15 cellular contexts compared by ENCODE assay signal in genomic region chr2:196165016-196165415, GRCh38. TPM values are rescaled to one million over a fixed set of nuclear protein-coding genes. Genes with fewer than 3 reads are reported as not detected.
DNase-seq lines count a peak whose midpoint lies in the region; ATAC-seq, FAIRE-seq and TF ChIP-seq lines count a peak whose summit lies in the region.
"Had no signal": no experiment of that assay in that cellular context is flagged by ENCODE, and none has a peak within 500 bp of the region (broad histone marks: within the 10 kb centered on the region; RNA-seq: fewer than 3 reads in every experiment).

No MANE protein-coding gene starts in this region.

- H3K9me3 ChIP-seq in MM.1S (replicated peaks; ENCODE audit: insufficient read depth, low read length) (no peaks in the 10 kb centered on the region), GM12878 (replicated peaks; ENCODE audit: control insufficient read depth, insufficient read depth, low read length) (no peaks in the 10 kb centered on the region; the same call in 2 of the 3 replicates), right cardiac atrium (ENCODE audit: control insufficient read depth, low read length) (no peaks in the 10 kb centered on the region)
- H3K9me3 ChIP-seq: vagina had no signal

- no peak for TF ChIP-seq RAD21 in GM12878 (IDR thresholded peaks at IDR 0.05; ENCODE audit: insufficient read depth, low read depth, low read length)

- H3K9me3 Mint-ChIP-seq in activated CD4-positive, alpha-beta T cell treated with anti-CD3 and anti-CD28 coated beads, Interleukin-2, amount 10 ng/mL, durations not matched to agents 7 days and 5 days: no peaks in the 10 kb centered on the region
- no peaks in the 10 kb centered on the region for H3K9me3 Mint-ChIP-seq in stimulated activated effector memory CD8-positive, alpha-beta T cell treated with anti-CD3 and anti-CD28 coated beads, Interleukin-12 subunit alpha, Interleukin-12 subunit beta, amount 100 ng/mL, for 72 hours
- H3K9me3 Mint-ChIP-seq: brain had no signal

- H3K27ac Mint-ChIP-seq in activated CD4-positive, alpha-beta T cell treated with anti-CD3 and anti-CD28 coated beads, Interleukin-2, amount 10 ng/mL, durations not matched to agents 7 days and 5 days: peak overlapping the region; percentile 87
- peak overlapping the region; percentile 86 for H3K27ac Mint-ChIP-seq in stimulated activated effector memory CD8-positive, alpha-beta T cell treated with anti-CD3 and anti-CD28 coated beads, Interleukin-12 subunit alpha, Interleukin-12 subunit beta, amount 100 ng/mL, for 72 hours
- H3K27ac Mint-ChIP-seq: brain had no signal

- H3K4me1 ChIP-seq in MM.1S (ENCODE audit: low read length) (peaks cover 39% of the 10 kb centered on the region), GM12878 (ENCODE audit: control insufficient read depth, insufficient read depth, low read length) (peaks cover 17% of the 10 kb centered on the region), right cardiac atrium (ENCODE audit: control insufficient read depth, insufficient read depth, low read length) (peaks cover 2% of the 10 kb centered on the region)

- RAD21 ChIA-PET in GM12878 (lab: Charles Lee; ENCODE audit: unreplicated experiment): interaction anchor here (0.9 to 8.5 kb wide), 12 partner anchors 12 to 111 kb away, joined by 3 to 95 read pairs (median 28); no protein-coding TSS in a partner anchor

- peaks cover 90% of the 10 kb centered on the region for H3K36me3 Mint-ChIP-seq in activated CD4-positive, alpha-beta T cell treated with anti-CD3 and anti-CD28 coated beads, Interleukin-2, amount 10 ng/mL, durations not matched to agents 7 days and 5 days (ENCODE audit: low read depth)
- H3K36me3 Mint-ChIP-seq in stimulated activated effector memory CD8-positive, alpha-beta T cell treated with anti-CD3 and anti-CD28 coated beads, Interleukin-12 subunit alpha, Interleukin-12 subunit beta, amount 100 ng/mL, for 72 hours: peaks cover 100% of the 10 kb centered on the region

- H3K27ac ChIP-seq in MM.1S (ENCODE audit: low read length) (peak overlapping the region; percentile 48; the same call in 1 of the 2 replicates), GM12878 (ENCODE audit: control insufficient read depth, insufficient read depth) (peak overlapping the region; percentile 88), right cardiac atrium (ENCODE audit: low read length) (no peak overlapping the region)
- H3K27ac ChIP-seq: vagina had no signal

- TF ChIP-seq CTCF in MM.1S (IDR thresholded peaks at IDR 0.05; ENCODE audit: low read length) (no peak), GM12878 (IDR thresholded peaks at IDR 0.05 in 2 of 3, conservative IDR thresholded peaks at IDR 0.05 in 1 of 3; ENCODE audit: control insufficient read depth in 2 of 3, extremely low read depth in 1 of 3, insufficient read depth in 1 of 3, low read depth in 3 of 3, low read length in 3 of 3) (no peak)

- SMC1A ChIA-PET in GM12878 (lab: Charles Lee; ENCODE audit: uncharacterized antibody, unreplicated experiment): interaction anchor here (0.9 to 11.7 kb wide), 16 partner anchors 12 to 288 kb away, joined by 3 to 124 read pairs (median 9); no protein-coding TSS in a partner anchor

- H3F3A ChIP-seq in MM.1S (ENCODE audit: insufficient read depth, low read length): peaks cover 80% of the 10 kb centered on the region

- ATAC-seq in GM12878 (peak; percentile 29), right cardiac atrium (no peak)
- ATAC-seq in stimulated activated effector memory CD8-positive, alpha-beta T cell treated with anti-CD3 and anti-CD28 coated beads, Interleukin-12 subunit alpha, Interleukin-12 subunit beta, amount 100 ng/mL, for 72 hours: peak; percentile 70

- DNase-seq in activated CD4-positive, alpha-beta T cell treated with anti-CD3 and anti-CD28 coated beads, Interleukin-2, amount 10 ng/mL, durations not matched to agents 7 days and 5 days: no peak
- DNase-seq in activated CD4-positive, alpha-beta T cell treated with anti-CD3 and anti-CD28 coated beads, Interleukin-2, amount 50 U/mL, for 1 hour: no peak
- DNase-seq in MM.1S: no peak
- DNase-seq in GM12878 (ENCODE audit: low read depth, low spot score): no peak
- no peak for DNase-seq in stimulated activated effector memory CD8-positive, alpha-beta T cell treated with anti-CD3 and anti-CD28 coated beads, Interleukin-12 subunit alpha, Interleukin-12 subunit beta, amount 100 ng/mL, for 72 hours (ENCODE audit: low spot score in 2 of 2)
- no peak for DNase-seq in right cardiac atrium
- no peak for DNase-seq in NCI-H1694 treated with DMSO at 0.1 percent for 48 hours (lab: John Stamatoyannopoulos, UW)
- DNase-seq in effector CD8-positive, alpha-beta T cell (lab: John Stamatoyannopoulos, UW): no peak
- DNase-seq: DMS79, NCI-H1436, NCI-H526 treated with DMSO at 0.1 percent for 48 hours had no signal

- H2AFZ ChIP-seq in MM.1S (ENCODE audit: low read length): no peak overlapping the region
- H2AFZ ChIP-seq in GM12878 (ENCODE audit: control insufficient read depth, low read depth, low read length): no peak overlapping the region

- intact Hi-C loops in GM12878 (cut with micrococcal nuclease; ENCODE audit: unreplicated experiment): loop anchor here (10.0 kb wide), 1 partner anchor 510 kb away; the partner anchor contains the start of gene SLC39A10
- intact Hi-C loops in right cardiac atrium (cut with DNase I): loop anchor here in 1 of 4 donors (10.0 kb wide), 1 partner anchor 110 kb away; no protein-coding TSS in a partner anchor

- H4K20me1 ChIP-seq in MM.1S (ENCODE audit: insufficient read depth, low read length) (peaks cover 51% of the 10 kb centered on the region), GM12878 (ENCODE audit: control insufficient read depth, insufficient read depth) (peaks cover 2% of the 10 kb centered on the region; the same call in 1 of the 2 replicates)

- H3K79me2 ChIP-seq in MM.1S (ENCODE audit: low read length) (peaks cover 100% of the 10 kb centered on the region), GM12878 (ENCODE audit: control insufficient read depth, insufficient read depth, low read length) (peaks cover 96% of the 10 kb centered on the region)

- in situ Hi-C loops in GM12878 (cut with MboI): loop anchor here (25.0 kb wide), 1 partner anchor 97 kb away; no protein-coding TSS in a partner anchor

- peaks cover 47% of the 10 kb centered on the region for H3K4me1 Mint-ChIP-seq in activated CD4-positive, alpha-beta T cell treated with anti-CD3 and anti-CD28 coated beads, Interleukin-2, amount 10 ng/mL, durations not matched to agents 7 days and 5 days
- peaks cover 36% of the 10 kb centered on the region for H3K4me1 Mint-ChIP-seq in stimulated activated effector memory CD8-positive, alpha-beta T cell treated with anti-CD3 and anti-CD28 coated beads, Interleukin-12 subunit alpha, Interleukin-12 subunit beta, amount 100 ng/mL, for 72 hours

- TF ChIP-seq POLR2A in GM12878 (IDR thresholded peaks at IDR 0.05; ENCODE audit: low read depth, low read length): no peak

- no peaks in the 10 kb centered on the region for H3K27me3 ChIP-seq in MM.1S (replicated peaks; ENCODE audit: insufficient read depth, low read length)
- no peaks in the 10 kb centered on the region for H3K27me3 ChIP-seq in GM12878 (replicated peaks in 1 of 2; ENCODE audit: control insufficient read depth in 2 of 2, insufficient read depth in 2 of 2, low read length in 1 of 2)
- no peaks in the 10 kb centered on the region for H3K27me3 ChIP-seq in right cardiac atrium (ENCODE audit: control insufficient read depth, insufficient read depth)
- H3K27me3 ChIP-seq: vagina had no signal

- H3K27me3 Mint-ChIP-seq in activated CD4-positive, alpha-beta T cell treated with anti-CD3 and anti-CD28 coated beads, Interleukin-2, amount 10 ng/mL, durations not matched to agents 7 days and 5 days: no peaks in the 10 kb centered on the region

- POLR2A ChIA-PET in activated CD4-positive, alpha-beta T cell treated with anti-CD3 and anti-CD28 coated beads, Interleukin-2, amount 10 ng/mL, durations not matched to agents 7 days and 5 days (lab: Charles Lee): interaction anchor here (0.7 kb wide), 1 partner anchor 12 kb away, joined by 3 read pairs; no protein-coding TSS in a partner anchor
- POLR2A ChIA-PET in GM12878 (lab: Charles Lee): interaction anchor here (1.0 to 7.8 kb wide), 7 partner anchors 12 to 97 kb away, joined by 3 to 64 read pairs (median 9); no protein-coding TSS in a partner anchor

- H3K36me3 ChIP-seq in MM.1S (replicated peaks; ENCODE audit: insufficient read depth, low read length) (peaks cover 25% of the 10 kb centered on the region), GM12878 (ENCODE audit: control insufficient read depth in 2 of 2, insufficient read depth in 2 of 2, low read length in 1 of 2) (no peaks in the 10 kb centered on the region; a peak in 2 of 4 replicates)
- H3K36me3 ChIP-seq: vagina had no signal

- no peak for FAIRE-seq in GM12878 (lab: Jason Lieb, UNC)
- FAIRE-seq: endometrium, keratinocyte had no signal

- peak overlapping the region; percentile 95 for H3K4me3 Mint-ChIP-seq in activated CD4-positive, alpha-beta T cell treated with anti-CD3 and anti-CD28 coated beads, Interleukin-2, amount 10 ng/mL, durations not matched to agents 7 days and 5 days
- peak overlapping the region; percentile 94 for H3K4me3 Mint-ChIP-seq in stimulated activated effector memory CD8-positive, alpha-beta T cell treated with anti-CD3 and anti-CD28 coated beads, Interleukin-12 subunit alpha, Interleukin-12 subunit beta, amount 100 ng/mL, for 72 hours
- H3K4me3 Mint-ChIP-seq: brain had no signal

- TF ChIP-seq EP300 in GM12878 (IDR thresholded peaks at IDR 0.05; ENCODE audit: borderline replicate concordance in 1 of 2, control insufficient read depth in 1 of 2, low read depth in 2 of 2, low read length in 2 of 2): no peak

- peak overlapping the region; percentile 92; the same call in 1 of the 2 replicates for H3K4me3 ChIP-seq in MM.1S (ENCODE audit: low read length)
- H3K4me3 ChIP-seq in GM12878: peak overlapping the region; percentile 65
- H3K4me3 ChIP-seq in right cardiac atrium (ENCODE audit: low read length): no peak overlapping the region
- H3K4me3 ChIP-seq: vagina had no signal

- peak overlapping the region; percentile 71; the same call in 1 of the 2 replicates for H3K4me2 ChIP-seq in MM.1S (ENCODE audit: low read depth, low read length)
- H3K4me2 ChIP-seq in GM12878 (ENCODE audit: control insufficient read depth, insufficient read depth): peak overlapping the region; percentile 97

- H3K9ac ChIP-seq in MM.1S (ENCODE audit: low read length) (peak overlapping the region; percentile 99; the same call in 1 of the 2 replicates), GM12878 (ENCODE audit: control insufficient read depth, insufficient read depth, low read length) (peak overlapping the region; percentile 51)

- no TSS peak for BruUV-seq in GM12878 (replicated peaks; lab: Mats Ljungman, UMichigan)

- H3K9me2 ChIP-seq in MM.1S (replicated peaks; ENCODE audit: insufficient read depth, low read length): no peaks in the 10 kb centered on the region

- WGBS in GM12878 (ENCODE audit: insufficient coverage, insufficient replicate concordance, low lambda C conversion rate, missing lambda C conversion rate): 0% methylated on average over 4 of the region's 4 CpGs
- 87% methylated on average over 4 of the region's 4 CpGs for WGBS in right cardiac atrium

- CTCF ChIA-PET in activated CD4-positive, alpha-beta T cell treated with anti-CD3 and anti-CD28 coated beads, Interleukin-2, amount 10 ng/mL, durations not matched to agents 7 days and 5 days (lab: Charles Lee): interaction anchor here (1.4 to 3.2 kb wide), 5 partner anchors 11 to 111 kb away, joined by 3 to 12 read pairs (median 7); no protein-coding TSS in a partner anchor
- CTCF ChIA-PET in GM12878 (lab: Yijun Ruan, JAX): interaction anchor here (0.8 to 7.0 kb wide), 8 partner anchors 10 to 111 kb away, joined by 3 to 62 read pairs (median 8); no protein-coding TSS in a partner anchor

RNA-seq across cellular contexts. Expression of gene STK17B, which starts 6.4 kb away (rescaled TPM):
- total RNA-seq in activated CD4-positive, alpha-beta T cell treated with anti-CD3 and anti-CD28 coated beads, Interleukin-2, amount 10 ng/mL, durations not matched to agents 7 days and 5 days: 100 to 1,000 TPM; 329 to 403 TPM
- 287 and 297 TPM in 2 replicates for total RNA-seq in GM12878 (2013; cell fraction: nucleolus; rRNA removed)
- total RNA-seq in GM12878 (2014; rRNA removed) (79.5 and 93.8 TPM in 2 replicates), GM12878 (2014; rRNA removed; fragmentation: Illumina TruSeq; extraction: Trizol) (108 and 112 TPM in 2 replicates), GM12878 (2021) (73.3 and 74.2 TPM in 2 replicates), right cardiac atrium (1 to 10 TPM; 6.9 to 8.1 (median 7.2) TPM)
- 16.7 TPM for polyA plus RNA-seq in GM12878 (2011; ENCODE audit: low read depth)
- polyA plus RNA-seq in GM12878 (2011; rRNA removed) (78.5 and 140 TPM in 2 replicates), GM12878 (2014; fragmentation: Illumina TruSeq; extraction: Trizol) (55.3 and 75.5 TPM in 2 replicates), GM12878 (2014; fragmentation: Nextera tagmentation; extraction: Ambion mirVana) (10 to 100 TPM; 21.2 to 28.2 TPM), GM12878 (2014; rRNA removed) (27.6 and 35.5 TPM in 2 replicates), GM12878 (2016; fragmentation: Nextera tagmentation; extraction: Ambion mirVana) (10 to 100 TPM; 46.2 to 52.1 TPM), right cardiac atrium (3.7 TPM)
- polyA plus RNA-seq in GM12878 (2011; cell fraction: cytosol; rRNA removed): 21.6 and 28.7 TPM in 2 replicates
- 22.5 and 24.8 TPM in 2 replicates for polyA plus RNA-seq in GM12878 (2011; cell fraction: nucleus; rRNA removed)
- 34.8 and 37.2 TPM in 2 replicates for polyA plus RNA-seq in GM12878 (2012)
- 64.3 and 113 TPM in 2 replicates for polyA minus RNA-seq in GM12878 (2011; rRNA and poly(A)+ RNA removed)
- polyA minus RNA-seq in GM12878 (2011; cell fraction: cytosol; rRNA and poly(A)+ RNA removed): 42.9 and 44.6 TPM in 2 replicates
- 38.0 and 57.0 TPM in 2 replicates for polyA minus RNA-seq in GM12878 (2011; cell fraction: nucleus; rRNA and poly(A)+ RNA removed)

Comparison
In these comparisons a context has a peak if more than half of its experiments do, and no peak if none do; other contexts are left out.
1. ATAC-seq: peak in GM12878 (single experiment) and stimulated activated effector memory CD8-positive, alpha-beta T cell treated with anti-CD3 and anti-CD28 coated beads, Interleukin-12 subunit alpha, Interleukin-12 subunit beta, amount 100 ng/mL, for 72 hours (single experiment); none in right cardiac atrium (0 of 2).
2. RNA of gene STK17B, which starts 6.4 kb away (total RNA-seq): 329 to 403 TPM in activated CD4-positive, alpha-beta T cell treated with anti-CD3 and anti-CD28 coated beads, Interleukin-2, amount 10 ng/mL, durations not matched to agents 7 days and 5 days and 73.3 to 297 TPM in GM12878; 6.9 to 8.1 TPM in right cardiac atrium; every median in the first group is over 4 times any median in the second.